Comparison of ENCODE assay signal across 1 cellular context in the genomic region with DNA sequence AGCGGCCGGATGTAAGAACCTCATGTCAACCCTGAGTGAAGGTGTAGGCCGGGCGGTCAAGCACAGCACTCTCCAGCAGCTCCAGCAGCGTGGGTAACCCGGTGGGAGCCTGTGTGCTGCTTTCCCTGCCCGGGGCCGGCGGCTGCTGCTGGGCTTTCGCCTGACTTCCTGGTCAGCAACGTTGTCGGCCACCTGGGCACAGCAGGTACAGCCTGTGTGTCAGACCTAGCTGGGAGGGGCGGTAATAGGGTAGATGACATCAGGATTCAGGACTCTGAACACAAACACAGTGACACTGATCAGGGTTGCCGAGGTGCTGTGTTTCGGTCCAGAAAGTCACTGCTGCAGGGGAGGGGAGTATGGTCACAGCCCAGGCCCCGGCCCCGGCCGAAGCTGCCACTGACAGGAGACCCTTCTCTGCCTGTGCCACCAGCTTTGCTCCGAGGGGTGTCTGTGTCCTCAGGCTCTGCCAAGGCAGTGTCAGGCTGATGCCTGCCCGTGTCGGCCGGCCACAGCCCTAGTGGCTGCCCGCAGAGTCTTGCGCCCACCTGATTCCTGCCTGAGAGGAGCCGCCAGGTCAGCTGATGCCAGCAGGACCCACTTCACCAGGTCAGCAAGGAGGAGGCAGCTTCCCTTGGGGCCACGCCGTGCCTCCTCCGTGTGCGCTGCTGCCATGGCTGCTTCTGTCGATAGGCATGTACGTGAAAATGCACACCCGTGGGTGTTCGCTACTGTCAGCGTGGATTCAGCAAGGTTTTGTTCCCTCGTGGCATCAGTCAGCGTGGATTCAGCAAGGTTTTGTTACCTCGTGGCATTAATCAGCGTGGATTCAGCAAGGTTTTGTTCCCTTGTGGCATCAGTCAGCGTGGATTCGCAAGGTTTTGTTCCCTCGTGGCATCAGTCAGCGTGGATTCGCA.
TF ChIP-seq lines count a peak whose summit lies in the region.

No MANE protein-coding gene starts in this region.

TF ChIP-seq in H1, 55 proteins besides CTCF, POLR2A, EP300 and RAD21:
- TF ChIP-seq KDM1A (IDR thresholded peaks at IDR 0.05; ENCODE audit: borderline replicate concordance, low read length): no peak
- no peak for TF ChIP-seq CEBPB (IDR thresholded peaks at IDR 0.05; ENCODE audit: low read depth, low read length)
- TF ChIP-seq HDAC6 (IDR thresholded peaks at IDR 0.05; ENCODE audit: low read depth, low read length): no peak
- no peak for TF ChIP-seq RNF2 (IDR thresholded peaks at IDR 0.05; ENCODE audit: borderline replicate concordance, low read depth, low read length, missing control alignments, poor library complexity, severe bottlenecking)
- TF ChIP-seq YY1 (IDR thresholded peaks at IDR 0.05; ENCODE audit: low read depth, low read length): no peak
- TF ChIP-seq TCF12 (IDR thresholded peaks at IDR 0.05; ENCODE audit: low read depth, low read length): no peak
- TF ChIP-seq SP4 (IDR thresholded peaks at IDR 0.05; ENCODE audit: low read length): no peak
- TF ChIP-seq NRF1 (IDR thresholded peaks at IDR 0.05; ENCODE audit: low read depth, low read length): no peak
- TF ChIP-seq NANOG (IDR thresholded peaks at IDR 0.05; ENCODE audit: insufficient read depth, low read depth, low read length, poor library complexity, severe bottlenecking): no peak
- no peak for TF ChIP-seq HDAC2 (IDR thresholded peaks at IDR 0.05; ENCODE audit: borderline replicate concordance in 1 of 2, low read depth in 2 of 2, low read length in 2 of 2)
- TF ChIP-seq RBBP5 (IDR thresholded peaks at IDR 0.05; ENCODE audit: borderline replicate concordance, low read depth, low read length): no peak
- TF ChIP-seq ZNF274 (IDR thresholded peaks at IDR 0.05; ENCODE audit: borderline replicate concordance, extremely low read depth, low read length): no peak
- TF ChIP-seq, protein P1, sequence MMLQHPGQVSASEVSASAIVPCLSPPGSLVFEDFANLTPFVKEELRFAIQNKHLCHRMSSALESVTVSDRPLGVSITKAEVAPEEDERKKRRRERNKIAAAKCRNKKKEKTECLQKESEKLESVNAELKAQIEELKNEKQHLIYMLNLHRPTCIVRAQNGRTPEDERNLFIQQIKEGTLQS (IDR thresholded peaks at IDR 0.05; ENCODE audit: insufficient read depth, low read depth, low read length): no peak
- no peak for TF ChIP-seq JUN (IDR thresholded peaks at IDR 0.05; ENCODE audit: low read depth, low read length)
- no peak for TF ChIP-seq ATF2 (IDR thresholded peaks at IDR 0.05; ENCODE audit: low read length)
- TF ChIP-seq FOSL1 (IDR thresholded peaks at IDR 0.05; ENCODE audit: insufficient read depth, low read depth, low read length): no peak
